In genomic region chr7:95199779-95200558, GRCh38 we compare ENCODE assay signal across 8 cellular contexts.
DNase-seq lines count a peak whose midpoint lies in the region; ATAC-seq and TF ChIP-seq lines count a peak whose summit lies in the region.

No MANE protein-coding gene starts in this region.

- H3K9me3 ChIP-seq in left lung: no peaks in the 10 kb centered on the region

- H3K4me3 ChIP-seq in left lung: no peak overlapping the region

- no peaks in the 10 kb centered on the region for H3K27me3 ChIP-seq in left lung

- TF ChIP-seq CTCF in left lung (IDR thresholded peaks at IDR 0.05): peak; percentile 42 to 48

- no peak overlapping the region for H3K27ac ChIP-seq in left lung

- intact Hi-C loops in left lung (cut with DNase I): no loop called here

- peaks cover 0 to 5% of the 10 kb centered on the region in 2 donors for H3K9me3 Mint-ChIP-seq in activated naive CD4-positive, alpha-beta T cell treated with anti-CD3 and anti-CD28 coated beads, Interleukin-2, amount 50 U/mL, for 72 hours

- DNase-seq in D341Med (ENCODE audit: low spot score): peak; percentile 57
- peak; percentile 69 for DNase-seq in NCI-H69 (lab: John Stamatoyannopoulos, UW)
- peak; percentile 55 for DNase-seq in cerebellum (ENCODE audit: low spot score)
- no peak for DNase-seq in left lung
- DNase-seq in 8988T: no peak
- DNase-seq in activated naive CD4-positive, alpha-beta T cell treated with anti-CD3 and anti-CD28 coated beads, Interleukin-2, amount 50 U/mL, for 72 hours (ENCODE audit: low spot score in 2 of 2): no peak

- no peaks in the 10 kb centered on the region for H3K36me3 Mint-ChIP-seq in activated naive CD4-positive, alpha-beta T cell treated with anti-CD3 and anti-CD28 coated beads, Interleukin-2, amount 50 U/mL, for 72 hours

- H3K4me1 ChIP-seq in left lung: no peaks in the 10 kb centered on the region

- no peaks in the 10 kb centered on the region for H3K36me3 ChIP-seq in left lung

- ATAC-seq in HG02870 (IDR thresholded peaks at IDR 0.05; ENCODE audit: unreplicated experiment): peak; percentile 63
- ATAC-seq in left lung: peak; percentile 90
- ATAC-seq in activated naive CD4-positive, alpha-beta T cell treated with anti-CD3 and anti-CD28 coated beads, Interleukin-2, amount 50 U/mL, for 72 hours: no peak
- no peak for ATAC-seq in HG03175 (IDR thresholded peaks at IDR 0.05; ENCODE audit: unreplicated experiment)

- H3K27ac Mint-ChIP-seq in activated naive CD4-positive, alpha-beta T cell treated with anti-CD3 and anti-CD28 coated beads, Interleukin-2, amount 50 U/mL, for 72 hours: no peak overlapping the region

Comparison
In these comparisons a context has a peak if more than half of its experiments do, and no peak if none do; other contexts are left out.
1. DNase-seq: peak in D341Med (single experiment), NCI-H69 (single experiment) and cerebellum (single experiment); none in left lung (0 of 2), 8988T (single experiment) and activated naive CD4-positive, alpha-beta T cell treated with anti-CD3 and anti-CD28 coated beads, Interleukin-2, amount 50 U/mL, for 72 hours (0 of 2).
2. ATAC-seq: peak in HG02870 (single experiment) and left lung (single experiment); none in activated naive CD4-positive, alpha-beta T cell treated with anti-CD3 and anti-CD28 coated beads, Interleukin-2, amount 50 U/mL, for 72 hours (0 of 2) and HG03175 (single experiment).